In the genomic region with DNA sequence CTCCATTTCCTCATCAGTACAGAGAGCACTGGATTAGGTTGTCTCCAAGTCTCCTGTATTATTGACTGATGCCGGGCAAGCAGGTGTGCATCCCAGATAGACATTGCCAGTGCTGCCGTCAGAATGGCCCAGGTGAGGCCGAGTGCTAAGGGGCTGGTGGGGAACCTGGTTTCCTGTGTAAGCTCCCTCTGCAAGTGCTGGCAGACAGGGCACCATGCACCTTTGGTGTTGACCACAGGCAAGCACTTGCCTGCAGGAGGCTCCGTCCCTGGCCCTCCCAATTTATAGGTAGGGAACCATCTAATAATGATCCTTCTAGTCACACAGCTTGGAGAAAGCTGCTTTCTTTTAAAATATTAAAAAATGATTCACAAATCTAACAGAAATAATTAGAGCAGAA, we compare ENCODE assay signal across 2 cellular contexts.
TF ChIP-seq lines count a peak whose summit lies in the region.

No MANE protein-coding gene starts in this region.

TF ChIP-seq in GM23338, 12 proteins besides CTCF, POLR2A, EP300 and RAD21 (continued from another document):
- TF ChIP-seq, protein P1, sequence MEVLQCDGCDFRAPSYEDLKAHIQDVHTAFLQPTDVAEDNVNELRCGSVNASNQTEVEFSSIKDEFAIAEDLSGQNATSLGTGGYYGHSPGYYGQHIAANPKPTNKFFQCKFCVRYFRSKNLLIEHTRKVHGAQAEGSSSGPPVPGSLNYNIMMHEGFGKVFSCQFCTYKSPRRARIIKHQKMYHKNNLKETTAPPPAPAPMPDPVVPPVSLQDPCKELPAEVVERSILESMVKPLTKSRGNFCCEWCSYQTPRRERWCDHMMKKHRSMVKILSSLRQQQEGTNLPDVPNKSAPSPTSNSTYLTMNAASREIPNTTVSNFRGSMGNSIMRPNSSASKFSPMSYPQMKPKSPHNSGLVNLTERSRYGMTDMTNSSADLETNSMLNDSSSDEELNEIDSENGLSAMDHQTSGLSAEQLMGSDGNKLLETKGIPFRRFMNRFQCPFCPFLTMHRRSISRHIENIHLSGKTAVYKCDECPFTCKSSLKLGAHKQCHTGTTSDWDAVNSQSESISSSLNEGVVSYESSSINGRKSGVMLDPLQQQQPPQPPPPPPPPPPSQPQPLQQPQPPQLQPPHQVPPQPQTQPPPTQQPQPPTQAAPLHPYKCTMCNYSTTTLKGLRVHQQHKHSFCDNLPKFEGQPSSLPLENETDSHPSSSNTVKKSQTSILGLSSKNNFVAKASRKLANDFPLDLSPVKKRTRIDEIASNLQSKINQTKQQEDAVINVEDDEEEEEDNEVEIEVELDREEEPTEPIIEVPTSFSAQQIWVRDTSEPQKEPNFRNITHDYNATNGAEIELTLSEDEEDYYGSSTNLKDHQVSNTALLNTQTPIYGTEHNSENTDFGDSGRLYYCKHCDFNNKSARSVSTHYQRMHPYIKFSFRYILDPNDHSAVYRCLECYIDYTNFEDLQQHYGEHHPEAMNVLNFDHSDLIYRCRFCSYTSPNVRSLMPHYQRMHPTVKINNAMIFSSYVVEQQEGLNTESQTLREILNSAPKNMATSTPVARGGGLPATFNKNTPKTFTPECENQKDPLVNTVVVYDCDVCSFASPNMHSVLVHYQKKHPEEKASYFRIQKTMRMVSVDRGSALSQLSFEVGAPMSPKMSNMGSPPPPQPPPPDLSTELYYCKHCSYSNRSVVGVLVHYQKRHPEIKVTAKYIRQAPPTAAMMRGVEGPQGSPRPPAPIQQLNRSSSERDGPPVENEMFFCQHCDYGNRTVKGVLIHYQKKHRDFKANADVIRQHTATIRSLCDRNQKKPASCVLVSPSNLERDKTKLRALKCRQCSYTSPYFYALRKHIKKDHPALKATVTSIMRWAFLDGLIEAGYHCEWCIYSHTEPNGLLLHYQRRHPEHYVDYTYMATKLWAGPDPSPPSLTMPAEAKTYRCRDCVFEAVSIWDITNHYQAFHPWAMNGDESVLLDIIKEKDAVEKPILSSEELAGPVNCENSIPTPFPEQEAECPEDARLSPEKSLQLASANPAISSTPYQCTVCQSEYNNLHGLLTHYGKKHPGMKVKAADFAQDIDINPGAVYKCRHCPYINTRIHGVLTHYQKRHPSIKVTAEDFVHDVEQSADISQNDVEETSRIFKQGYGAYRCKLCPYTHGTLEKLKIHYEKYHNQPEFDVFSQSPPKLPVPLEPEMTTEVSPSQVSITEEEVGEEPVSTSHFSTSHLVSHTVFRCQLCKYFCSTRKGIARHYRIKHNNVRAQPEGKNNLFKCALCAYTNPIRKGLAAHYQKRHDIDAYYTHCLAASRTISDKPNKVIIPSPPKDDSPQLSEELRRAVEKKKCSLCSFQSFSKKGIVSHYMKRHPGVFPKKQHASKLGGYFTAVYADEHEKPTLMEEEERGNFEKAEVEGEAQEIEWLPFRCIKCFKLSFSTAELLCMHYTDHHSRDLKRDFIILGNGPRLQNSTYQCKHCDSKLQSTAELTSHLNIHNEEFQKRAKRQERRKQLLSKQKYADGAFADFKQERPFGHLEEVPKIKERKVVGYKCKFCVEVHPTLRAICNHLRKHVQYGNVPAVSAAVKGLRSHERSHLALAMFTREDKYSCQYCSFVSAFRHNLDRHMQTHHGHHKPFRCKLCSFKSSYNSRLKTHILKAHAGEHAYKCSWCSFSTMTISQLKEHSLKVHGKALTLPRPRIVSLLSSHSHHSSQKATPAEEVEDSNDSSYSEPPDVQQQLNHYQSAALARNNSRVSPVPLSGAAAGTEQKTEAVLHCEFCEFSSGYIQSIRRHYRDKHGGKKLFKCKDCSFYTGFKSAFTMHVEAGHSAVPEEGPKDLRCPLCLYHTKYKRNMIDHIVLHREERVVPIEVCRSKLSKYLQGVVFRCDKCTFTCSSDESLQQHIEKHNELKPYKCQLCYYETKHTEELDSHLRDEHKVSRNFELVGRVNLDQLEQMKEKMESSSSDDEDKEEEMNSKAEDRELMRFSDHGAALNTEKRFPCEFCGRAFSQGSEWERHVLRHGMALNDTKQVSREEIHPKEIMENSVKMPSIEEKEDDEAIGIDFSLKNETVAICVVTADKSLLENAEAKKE (CRISPR knock-in tag; IDR thresholded peaks at IDR 0.05): no peak
- no peak for TF ChIP-seq POLR2AphosphoS5 (IDR thresholded peaks at IDR 0.05; ENCODE audit: low read depth)
- TF ChIP-seq, protein P2, sequence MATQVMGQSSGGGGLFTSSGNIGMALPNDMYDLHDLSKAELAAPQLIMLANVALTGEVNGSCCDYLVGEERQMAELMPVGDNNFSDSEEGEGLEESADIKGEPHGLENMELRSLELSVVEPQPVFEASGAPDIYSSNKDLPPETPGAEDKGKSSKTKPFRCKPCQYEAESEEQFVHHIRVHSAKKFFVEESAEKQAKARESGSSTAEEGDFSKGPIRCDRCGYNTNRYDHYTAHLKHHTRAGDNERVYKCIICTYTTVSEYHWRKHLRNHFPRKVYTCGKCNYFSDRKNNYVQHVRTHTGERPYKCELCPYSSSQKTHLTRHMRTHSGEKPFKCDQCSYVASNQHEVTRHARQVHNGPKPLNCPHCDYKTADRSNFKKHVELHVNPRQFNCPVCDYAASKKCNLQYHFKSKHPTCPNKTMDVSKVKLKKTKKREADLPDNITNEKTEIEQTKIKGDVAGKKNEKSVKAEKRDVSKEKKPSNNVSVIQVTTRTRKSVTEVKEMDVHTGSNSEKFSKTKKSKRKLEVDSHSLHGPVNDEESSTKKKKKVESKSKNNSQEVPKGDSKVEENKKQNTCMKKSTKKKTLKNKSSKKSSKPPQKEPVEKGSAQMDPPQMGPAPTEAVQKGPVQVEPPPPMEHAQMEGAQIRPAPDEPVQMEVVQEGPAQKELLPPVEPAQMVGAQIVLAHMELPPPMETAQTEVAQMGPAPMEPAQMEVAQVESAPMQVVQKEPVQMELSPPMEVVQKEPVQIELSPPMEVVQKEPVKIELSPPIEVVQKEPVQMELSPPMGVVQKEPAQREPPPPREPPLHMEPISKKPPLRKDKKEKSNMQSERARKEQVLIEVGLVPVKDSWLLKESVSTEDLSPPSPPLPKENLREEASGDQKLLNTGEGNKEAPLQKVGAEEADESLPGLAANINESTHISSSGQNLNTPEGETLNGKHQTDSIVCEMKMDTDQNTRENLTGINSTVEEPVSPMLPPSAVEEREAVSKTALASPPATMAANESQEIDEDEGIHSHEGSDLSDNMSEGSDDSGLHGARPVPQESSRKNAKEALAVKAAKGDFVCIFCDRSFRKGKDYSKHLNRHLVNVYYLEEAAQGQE (IDR thresholded peaks at IDR 0.05; ENCODE audit: unreplicated experiment): no peak
- TF ChIP-seq EZH2phosphoT487 (IDR thresholded peaks at IDR 0.05; ENCODE audit: unreplicated experiment): no peak
- no peak for TF ChIP-seq JUNB (IDR thresholded peaks at IDR 0.05; ENCODE audit: unreplicated experiment)
- TF ChIP-seq STAT1 (IDR thresholded peaks at IDR 0.05; ENCODE audit: unreplicated experiment): no peak
- TF ChIP-seq ZNF331 (CRISPR knock-in tag; IDR thresholded peaks at IDR 0.05; ENCODE audit: low read depth): no peak
- no peak for TF ChIP-seq NANOG (IDR thresholded peaks at IDR 0.05; ENCODE audit: borderline replicate concordance)
TF ChIP-seq in GM23338: peak in this region for 0.

TF ChIP-seq in WTC11, 78 proteins besides CTCF, POLR2A, EP300 and RAD21 (continued from another document):
- TF ChIP-seq, protein P3, sequence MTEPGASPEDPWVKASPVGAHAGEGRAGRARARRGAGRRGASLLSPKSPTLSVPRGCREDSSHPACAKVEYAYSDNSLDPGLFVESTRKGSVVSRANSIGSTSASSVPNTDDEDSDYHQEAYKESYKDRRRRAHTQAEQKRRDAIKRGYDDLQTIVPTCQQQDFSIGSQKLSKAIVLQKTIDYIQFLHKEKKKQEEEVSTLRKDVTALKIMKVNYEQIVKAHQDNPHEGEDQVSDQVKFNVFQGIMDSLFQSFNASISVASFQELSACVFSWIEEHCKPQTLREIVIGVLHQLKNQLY (CRISPR knock-in tag; IDR thresholded peaks at IDR 0.05): no peak
- TF ChIP-seq PRRX2 (CRISPR knock-in tag; IDR thresholded peaks at IDR 0.05): no peak
- TF ChIP-seq, protein P4, sequence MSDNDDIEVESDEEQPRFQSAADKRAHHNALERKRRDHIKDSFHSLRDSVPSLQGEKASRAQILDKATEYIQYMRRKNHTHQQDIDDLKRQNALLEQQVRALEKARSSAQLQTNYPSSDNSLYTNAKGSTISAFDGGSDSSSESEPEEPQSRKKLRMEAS (CRISPR knock-in tag; IDR thresholded peaks at IDR 0.05): no peak
- TF ChIP-seq, protein P5, sequence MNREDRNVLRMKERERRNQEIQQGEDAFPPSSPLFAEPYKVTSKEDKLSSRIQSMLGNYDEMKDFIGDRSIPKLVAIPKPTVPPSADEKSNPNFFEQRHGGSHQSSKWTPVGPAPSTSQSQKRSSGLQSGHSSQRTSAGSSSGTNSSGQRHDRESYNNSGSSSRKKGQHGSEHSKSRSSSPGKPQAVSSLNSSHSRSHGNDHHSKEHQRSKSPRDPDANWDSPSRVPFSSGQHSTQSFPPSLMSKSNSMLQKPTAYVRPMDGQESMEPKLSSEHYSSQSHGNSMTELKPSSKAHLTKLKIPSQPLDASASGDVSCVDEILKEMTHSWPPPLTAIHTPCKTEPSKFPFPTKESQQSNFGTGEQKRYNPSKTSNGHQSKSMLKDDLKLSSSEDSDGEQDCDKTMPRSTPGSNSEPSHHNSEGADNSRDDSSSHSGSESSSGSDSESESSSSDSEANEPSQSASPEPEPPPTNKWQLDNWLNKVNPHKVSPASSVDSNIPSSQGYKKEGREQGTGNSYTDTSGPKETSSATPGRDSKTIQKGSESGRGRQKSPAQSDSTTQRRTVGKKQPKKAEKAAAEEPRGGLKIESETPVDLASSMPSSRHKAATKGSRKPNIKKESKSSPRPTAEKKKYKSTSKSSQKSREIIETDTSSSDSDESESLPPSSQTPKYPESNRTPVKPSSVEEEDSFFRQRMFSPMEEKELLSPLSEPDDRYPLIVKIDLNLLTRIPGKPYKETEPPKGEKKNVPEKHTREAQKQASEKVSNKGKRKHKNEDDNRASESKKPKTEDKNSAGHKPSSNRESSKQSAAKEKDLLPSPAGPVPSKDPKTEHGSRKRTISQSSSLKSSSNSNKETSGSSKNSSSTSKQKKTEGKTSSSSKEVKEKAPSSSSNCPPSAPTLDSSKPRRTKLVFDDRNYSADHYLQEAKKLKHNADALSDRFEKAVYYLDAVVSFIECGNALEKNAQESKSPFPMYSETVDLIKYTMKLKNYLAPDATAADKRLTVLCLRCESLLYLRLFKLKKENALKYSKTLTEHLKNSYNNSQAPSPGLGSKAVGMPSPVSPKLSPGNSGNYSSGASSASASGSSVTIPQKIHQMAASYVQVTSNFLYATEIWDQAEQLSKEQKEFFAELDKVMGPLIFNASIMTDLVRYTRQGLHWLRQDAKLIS (CRISPR knock-in tag; IDR thresholded peaks at IDR 0.05; ENCODE audit: borderline replicate concordance): no peak
